ENCODE assay signal across 1 cellular context in genomic region chr1:172929006-172929405, GRCh38.
TF ChIP-seq lines count a peak whose summit lies in the region.

No MANE protein-coding gene starts in this region.

TF ChIP-seq in endothelial cell of umbilical vein, 7 proteins besides CTCF, POLR2A, EP300 and RAD21:
- no peak for TF ChIP-seq GATA2 (IDR thresholded peaks at IDR 0.05; ENCODE audit: insufficient read depth, insufficient read length, low read depth, low read length)
- no peak for TF ChIP-seq MAX (IDR thresholded peaks at IDR 0.05; ENCODE audit: insufficient read depth, insufficient read length)
- no peak for TF ChIP-seq MYC (IDR thresholded peaks at IDR 0.05; ENCODE audit: low read depth, low read length)
- no peak for TF ChIP-seq EZH2 (IDR thresholded peaks at IDR 0.05; ENCODE audit: borderline replicate concordance, low read depth, low read length, severe bottlenecking)
TF ChIP-seq in endothelial cell of umbilical vein: peak in this region for 0.
